In the genomic region with DNA sequence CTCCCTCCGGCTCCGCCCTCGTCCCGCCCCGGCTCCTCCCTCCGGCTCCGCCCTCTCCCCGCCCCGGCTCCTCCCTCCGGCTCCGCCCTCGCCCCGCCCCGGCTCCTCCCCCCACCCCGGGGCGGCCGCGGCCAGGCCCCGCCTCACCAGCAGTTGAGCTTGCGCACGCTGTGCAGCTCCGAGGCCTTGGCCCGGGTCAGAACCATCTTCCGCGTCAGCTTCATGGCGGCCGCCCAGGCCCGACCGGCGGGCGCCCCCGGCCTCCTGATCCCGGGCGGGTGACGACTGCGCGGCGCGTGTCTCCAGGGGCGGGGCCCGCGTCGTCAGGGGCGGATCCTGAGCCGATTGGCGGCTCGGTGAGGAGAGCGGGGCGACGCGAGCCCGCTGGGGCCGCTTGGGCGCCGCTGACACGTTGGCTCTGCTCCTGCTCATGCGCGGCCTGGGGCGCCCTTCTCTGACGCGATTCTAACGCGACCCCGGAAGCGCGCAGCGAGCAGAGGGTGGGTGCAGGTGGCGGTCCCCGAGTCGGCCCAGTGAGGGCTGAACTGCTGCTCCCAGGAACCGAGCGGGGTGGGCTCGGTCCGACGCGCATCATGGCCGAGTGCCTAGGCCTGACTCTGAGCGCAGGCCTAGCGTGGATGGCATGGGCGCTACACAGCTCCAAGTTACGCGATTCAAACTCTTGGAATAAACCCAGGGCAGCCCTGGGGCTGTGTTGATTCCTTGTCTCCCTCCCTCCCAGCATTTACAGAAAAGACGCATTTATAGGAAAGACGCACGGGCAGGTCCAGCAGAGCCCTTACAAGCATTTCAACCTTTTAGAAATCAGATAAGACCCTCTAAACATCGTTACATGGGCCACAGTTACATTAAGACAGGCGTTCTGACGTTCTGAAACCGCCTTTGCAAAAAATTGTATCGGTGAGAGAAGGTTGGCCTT, we compare ENCODE assay signal across 1 cellular context.
TF ChIP-seq lines count a peak whose summit lies in the region.

TSS of gene CFAP410 (minus strand) at position 420 of the 940 bp plus-strand sequence. CDS start at position 224, 196 bp downstream.

TF ChIP-seq in K562, 482 proteins besides CTCF, POLR2A, EP300 and RAD21 (continued from another document and continues in another):
- TF ChIP-seq, protein P1, sequence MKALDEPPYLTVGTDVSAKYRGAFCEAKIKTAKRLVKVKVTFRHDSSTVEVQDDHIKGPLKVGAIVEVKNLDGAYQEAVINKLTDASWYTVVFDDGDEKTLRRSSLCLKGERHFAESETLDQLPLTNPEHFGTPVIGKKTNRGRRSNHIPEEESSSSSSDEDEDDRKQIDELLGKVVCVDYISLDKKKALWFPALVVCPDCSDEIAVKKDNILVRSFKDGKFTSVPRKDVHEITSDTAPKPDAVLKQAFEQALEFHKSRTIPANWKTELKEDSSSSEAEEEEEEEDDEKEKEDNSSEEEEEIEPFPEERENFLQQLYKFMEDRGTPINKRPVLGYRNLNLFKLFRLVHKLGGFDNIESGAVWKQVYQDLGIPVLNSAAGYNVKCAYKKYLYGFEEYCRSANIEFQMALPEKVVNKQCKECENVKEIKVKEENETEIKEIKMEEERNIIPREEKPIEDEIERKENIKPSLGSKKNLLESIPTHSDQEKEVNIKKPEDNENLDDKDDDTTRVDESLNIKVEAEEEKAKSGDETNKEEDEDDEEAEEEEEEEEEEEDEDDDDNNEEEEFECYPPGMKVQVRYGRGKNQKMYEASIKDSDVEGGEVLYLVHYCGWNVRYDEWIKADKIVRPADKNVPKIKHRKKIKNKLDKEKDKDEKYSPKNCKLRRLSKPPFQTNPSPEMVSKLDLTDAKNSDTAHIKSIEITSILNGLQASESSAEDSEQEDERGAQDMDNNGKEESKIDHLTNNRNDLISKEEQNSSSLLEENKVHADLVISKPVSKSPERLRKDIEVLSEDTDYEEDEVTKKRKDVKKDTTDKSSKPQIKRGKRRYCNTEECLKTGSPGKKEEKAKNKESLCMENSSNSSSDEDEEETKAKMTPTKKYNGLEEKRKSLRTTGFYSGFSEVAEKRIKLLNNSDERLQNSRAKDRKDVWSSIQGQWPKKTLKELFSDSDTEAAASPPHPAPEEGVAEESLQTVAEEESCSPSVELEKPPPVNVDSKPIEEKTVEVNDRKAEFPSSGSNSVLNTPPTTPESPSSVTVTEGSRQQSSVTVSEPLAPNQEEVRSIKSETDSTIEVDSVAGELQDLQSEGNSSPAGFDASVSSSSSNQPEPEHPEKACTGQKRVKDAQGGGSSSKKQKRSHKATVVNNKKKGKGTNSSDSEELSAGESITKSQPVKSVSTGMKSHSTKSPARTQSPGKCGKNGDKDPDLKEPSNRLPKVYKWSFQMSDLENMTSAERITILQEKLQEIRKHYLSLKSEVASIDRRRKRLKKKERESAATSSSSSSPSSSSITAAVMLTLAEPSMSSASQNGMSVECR (CRISPR knock-in tag; IDR thresholded peaks at IDR 0.05): peak; percentile 99
- TF ChIP-seq PTBP1 (IDR thresholded peaks at IDR 0.05; ENCODE audit: low read depth, low read length) (no peak), CC2D1A (IDR thresholded peaks at IDR 0.05) (no peak), ZNF217 (CRISPR knock-in tag; IDR thresholded peaks at IDR 0.05) (no peak), POLR2B (IDR thresholded peaks at IDR 0.05; ENCODE audit: low read depth, partially characterized antibody) (peak; percentile 92), SP2 (IDR thresholded peaks at IDR 0.05; ENCODE audit: extremely low read depth, low read depth, low read length, poor library complexity, severe bottlenecking) (no peak), DNMT1 (IDR thresholded peaks at IDR 0.05) (no peak), ZNF224 (CRISPR knock-in tag; IDR thresholded peaks at IDR 0.05) (no peak), PKNOX1 (IDR thresholded peaks at IDR 0.05) (peak; percentile 74), ARHGAP35 (IDR thresholded peaks at IDR 0.05; ENCODE audit: partially characterized antibody) (no peak), SNRNP70 (optimal IDR thresholded peaks at IDR 0.05; ENCODE audit: low read depth, low read length) (no peak), HDAC1 (IDR thresholded peaks at IDR 0.05) (peak; percentile 46 to 99; a peak in 3 of 4 replicates), JUND (IDR thresholded peaks at IDR 0.05; ENCODE audit: borderline replicate concordance, low read depth, low read length) (peak; percentile 61; the same call in 1 of the 2 replicates), JUND (tag; IDR thresholded peaks at IDR 0.05; ENCODE audit: borderline replicate concordance, low read depth, low read length) (peak; percentile 35; the same call in 1 of the 3 replicates), ARID1B (IDR thresholded peaks at IDR 0.05) (no peak), ESRRA (IDR thresholded peaks at IDR 0.05; ENCODE audit: borderline replicate concordance, low read depth) (peak; percentile 62), SAFB2 (IDR thresholded peaks at IDR 0.05; ENCODE audit: borderline replicate concordance, low read depth, low read length, severe bottlenecking) (no peak), SNAPC5 (CRISPR knock-in tag; IDR thresholded peaks at IDR 0.05) (no peak), ETV6 (IDR thresholded peaks at IDR 0.05; ENCODE audit: borderline replicate concordance in 1 of 2, low read depth in 2 of 2, low read length in 1 of 2) (no peak), ETV6 (CRISPR knock-in tag; IDR thresholded peaks at IDR 0.05; ENCODE audit: borderline replicate concordance) (peak; percentile 85; the same call in 1 of the 2 replicates), MTA2 (IDR thresholded peaks at IDR 0.05; ENCODE audit: low read depth) (no peak), ZNF354B (CRISPR knock-in tag; IDR thresholded peaks at IDR 0.05) (no peak), FOXA3 (CRISPR knock-in tag; conservative IDR thresholded peaks at IDR 0.05 in 1 of 2, IDR thresholded peaks at IDR 0.05 in 1 of 2) (no peak), MEIS2 (IDR thresholded peaks at IDR 0.05; ENCODE audit: partially characterized antibody) (peak; percentile 84), ZNF696 (CRISPR knock-in tag; conservative IDR thresholded peaks at IDR 0.05) (no peak), KLF16 (IDR thresholded peaks at IDR 0.05) (no peak), SMAD4 (CRISPR knock-in tag; conservative IDR thresholded peaks at IDR 0.05) (no peak), OTX1 (CRISPR knock-in tag; IDR thresholded peaks at IDR 0.05) (peak; percentile 64; the same call in 1 of the 2 replicates), TEAD1 (CRISPR knock-in tag; IDR thresholded peaks at IDR 0.05) (peak; percentile 51 to 59; a peak in 2 of 4 replicates), TSC22D4 (tag; IDR thresholded peaks at IDR 0.05) (no peak), ZNF551 (CRISPR knock-in tag; IDR thresholded peaks at IDR 0.05) (no peak), ATF2 (CRISPR knock-in tag; IDR thresholded peaks at IDR 0.05) (no peak), PRMT5 (CRISPR knock-in tag; IDR thresholded peaks at IDR 0.05) (no peak), ZBTB8A (IDR thresholded peaks at IDR 0.05; ENCODE audit: partially characterized antibody) (no peak), ZNF121 (CRISPR knock-in tag; conservative IDR thresholded peaks at IDR 0.05) (no peak), MBD2 (IDR thresholded peaks at IDR 0.05; ENCODE audit: borderline replicate concordance, low read depth) (peak; percentile 74), HEY1 (CRISPR knock-in tag; IDR thresholded peaks at IDR 0.05; ENCODE audit: borderline replicate concordance) (no peak), CBX2 (IDR thresholded peaks at IDR 0.05; ENCODE audit: insufficient read depth, low read length, poor library complexity, severe bottlenecking) (no peak), HOMEZ (CRISPR knock-in tag; IDR thresholded peaks at IDR 0.05) (0 out of 2 replicates have a peak, but pooled peaks have one; percentile 53), TFAM (CRISPR knock-in tag; conservative IDR thresholded peaks at IDR 0.05) (no peak), ZNF785 (CRISPR knock-in tag; IDR thresholded peaks at IDR 0.05) (no peak), SIN3B (IDR thresholded peaks at IDR 0.05; ENCODE audit: low read depth) (peak; percentile 97), TBP (optimal IDR thresholded peaks at IDR 0.05; ENCODE audit: low read depth, low read length) (peak; percentile 51), SUPT5H (IDR thresholded peaks at IDR 0.05) (peak; percentile 95)
- TF ChIP-seq, protein P2, sequence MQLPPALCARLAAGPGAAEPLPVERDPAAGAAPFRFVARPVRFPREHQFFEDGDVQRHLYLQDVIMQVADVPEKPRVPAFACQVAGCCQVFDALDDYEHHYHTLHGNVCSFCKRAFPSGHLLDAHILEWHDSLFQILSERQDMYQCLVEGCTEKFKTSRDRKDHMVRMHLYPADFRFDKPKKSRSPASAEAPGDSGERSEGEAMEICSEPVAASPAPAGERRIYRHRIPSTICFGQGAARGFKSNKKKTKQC (CRISPR knock-in tag; IDR thresholded peaks at IDR 0.05): peak; percentile 92
- TF ChIP-seq, protein P3, sequence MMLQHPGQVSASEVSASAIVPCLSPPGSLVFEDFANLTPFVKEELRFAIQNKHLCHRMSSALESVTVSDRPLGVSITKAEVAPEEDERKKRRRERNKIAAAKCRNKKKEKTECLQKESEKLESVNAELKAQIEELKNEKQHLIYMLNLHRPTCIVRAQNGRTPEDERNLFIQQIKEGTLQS (IDR thresholded peaks at IDR 0.05): no peak
- TF ChIP-seq, protein P3 (CRISPR knock-in tag; conservative IDR thresholded peaks at IDR 0.05): peak; percentile 57; the same call in 1 of the 2 replicates
- TF ChIP-seq, protein P4, sequence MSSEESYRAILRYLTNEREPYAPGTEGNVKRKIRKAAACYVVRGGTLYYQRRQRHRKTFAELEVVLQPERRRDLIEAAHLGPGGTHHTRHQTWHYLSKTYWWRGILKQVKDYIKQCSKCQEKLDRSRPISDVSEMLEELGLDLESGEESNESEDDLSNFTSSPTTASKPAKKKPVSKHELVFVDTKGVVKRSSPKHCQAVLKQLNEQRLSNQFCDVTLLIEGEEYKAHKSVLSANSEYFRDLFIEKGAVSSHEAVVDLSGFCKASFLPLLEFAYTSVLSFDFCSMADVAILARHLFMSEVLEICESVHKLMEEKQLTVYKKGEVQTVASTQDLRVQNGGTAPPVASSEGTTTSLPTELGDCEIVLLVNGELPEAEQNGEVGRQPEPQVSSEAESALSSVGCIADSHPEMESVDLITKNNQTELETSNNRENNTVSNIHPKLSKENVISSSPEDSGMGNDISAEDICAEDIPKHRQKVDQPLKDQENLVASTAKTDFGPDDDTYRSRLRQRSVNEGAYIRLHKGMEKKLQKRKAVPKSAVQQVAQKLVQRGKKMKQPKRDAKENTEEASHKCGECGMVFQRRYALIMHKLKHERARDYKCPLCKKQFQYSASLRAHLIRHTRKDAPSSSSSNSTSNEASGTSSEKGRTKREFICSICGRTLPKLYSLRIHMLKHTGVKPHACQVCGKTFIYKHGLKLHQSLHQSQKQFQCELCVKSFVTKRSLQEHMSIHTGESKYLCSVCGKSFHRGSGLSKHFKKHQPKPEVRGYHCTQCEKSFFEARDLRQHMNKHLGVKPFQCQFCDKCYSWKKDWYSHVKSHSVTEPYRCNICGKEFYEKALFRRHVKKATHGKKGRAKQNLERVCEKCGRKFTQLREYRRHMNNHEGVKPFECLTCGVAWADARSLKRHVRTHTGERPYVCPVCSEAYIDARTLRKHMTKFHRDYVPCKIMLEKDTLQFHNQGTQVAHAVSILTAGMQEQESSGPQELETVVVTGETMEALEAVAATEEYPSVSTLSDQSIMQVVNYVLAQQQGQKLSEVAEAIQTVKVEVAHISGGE (CRISPR knock-in tag; IDR thresholded peaks at IDR 0.05): no peak; a peak in 1 of 6 replicates
- TF ChIP-seq, protein P5, sequence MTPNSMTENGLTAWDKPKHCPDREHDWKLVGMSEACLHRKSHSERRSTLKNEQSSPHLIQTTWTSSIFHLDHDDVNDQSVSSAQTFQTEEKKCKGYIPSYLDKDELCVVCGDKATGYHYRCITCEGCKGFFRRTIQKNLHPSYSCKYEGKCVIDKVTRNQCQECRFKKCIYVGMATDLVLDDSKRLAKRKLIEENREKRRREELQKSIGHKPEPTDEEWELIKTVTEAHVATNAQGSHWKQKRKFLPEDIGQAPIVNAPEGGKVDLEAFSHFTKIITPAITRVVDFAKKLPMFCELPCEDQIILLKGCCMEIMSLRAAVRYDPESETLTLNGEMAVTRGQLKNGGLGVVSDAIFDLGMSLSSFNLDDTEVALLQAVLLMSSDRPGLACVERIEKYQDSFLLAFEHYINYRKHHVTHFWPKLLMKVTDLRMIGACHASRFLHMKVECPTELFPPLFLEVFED (CRISPR knock-in tag; conservative IDR thresholded peaks at IDR 0.05): 0 out of 2 replicates have a peak, but pooled peaks have one; percentile 47
